In the genomic region with DNA sequence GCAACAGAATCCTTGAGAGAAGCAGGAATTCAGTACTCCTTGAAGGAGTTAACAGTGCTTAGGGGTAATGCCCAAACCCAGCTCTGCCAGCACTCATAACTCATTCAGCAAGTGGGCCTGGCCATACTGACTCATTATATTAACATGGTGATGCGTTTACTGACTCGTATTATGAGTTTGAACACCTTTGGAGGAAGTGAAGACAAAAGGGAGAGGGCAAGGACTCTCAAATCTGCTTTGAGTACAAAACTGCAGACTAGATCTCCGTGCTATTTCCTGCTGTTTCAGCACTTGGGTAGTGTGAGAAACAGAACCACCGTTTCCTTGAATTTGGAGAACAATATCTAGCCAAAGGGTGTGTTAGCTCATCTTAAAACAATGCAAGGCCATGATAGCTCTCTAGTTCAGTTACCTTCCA, we compare ENCODE assay signal across 9 cellular contexts. TPM values are rescaled to one million over a fixed set of nuclear protein-coding genes. Genes with fewer than 3 reads are reported as not detected.
DNase-seq lines count a peak whose midpoint lies in the region; ATAC-seq and TF ChIP-seq lines count a peak whose summit lies in the region.
"Had no signal": no experiment of that assay in that cellular context is flagged by ENCODE, and none has a peak within 500 bp of the region (broad histone marks: within the 10 kb centered on the region; RNA-seq: fewer than 3 reads in every experiment).

No MANE protein-coding gene starts in this region.

- CTCF ChIA-PET in SK-N-SH (lab: Yijun Ruan, JAX): interaction anchor here (1.3 to 1.7 kb wide), 2 partner anchors 8 to 152 kb away, joined by 3 to 5 read pairs; no protein-coding TSS in a partner anchor

- POLR2A ChIA-PET in SK-N-SH (lab: Yijun Ruan, JAX): no interaction called here

- no peak for TF ChIP-seq EP300 in SK-N-SH (IDR thresholded peaks at IDR 0.05; ENCODE audit: borderline replicate concordance in 1 of 2, low read depth in 1 of 2, low read length in 1 of 2)

- H2AFZ ChIP-seq in SK-N-SH (ENCODE audit: low read depth) (no peak overlapping the region; the same call in 1 of the 2 replicates), trophoblast cell (ENCODE audit: insufficient read depth, low read length, poor library complexity) (no peak overlapping the region)

- H3K27me3 ChIP-seq in SK-N-SH (ENCODE audit: insufficient read depth) (no peaks in the 10 kb centered on the region), trophoblast cell (ENCODE audit: insufficient read depth, low read length) (no peaks in the 10 kb centered on the region)
- H3K27me3 ChIP-seq: tibial artery had no signal

- H4K8ac ChIP-seq in trophoblast cell (ENCODE audit: low read depth, low read length): no peak overlapping the region

- ATAC-seq in GM19025 (IDR thresholded peaks at IDR 0.05; ENCODE audit: low read depth, unreplicated experiment) (peak; percentile 45), HG02852 (IDR thresholded peaks at IDR 0.05; ENCODE audit: unreplicated experiment) (peak; percentile 88), Right ventricle myocardium inferior (no peak)

- no peaks in the 10 kb centered on the region for H3K9me2 ChIP-seq in SK-N-SH

- H3K4me3 ChIP-seq in SK-N-SH (ENCODE audit: low read depth in 2 of 2, low read length in 1 of 2) (no peak overlapping the region), trophoblast cell (ENCODE audit: low read depth, low read length) (no peak overlapping the region)
- H3K4me3 ChIP-seq: tibial artery had no signal

- H3K18ac ChIP-seq in trophoblast cell (ENCODE audit: low read length): no peak overlapping the region

- H3K27ac ChIP-seq in SK-N-SH (ENCODE audit: low read depth in 2 of 2, low read length in 1 of 2): peak overlapping the region in 1 of 2 experiments; percentile 2; a peak in 1 of 4 replicates
- H3K27ac ChIP-seq in trophoblast cell (ENCODE audit: low read depth, low read length): no peak overlapping the region
- H3K27ac ChIP-seq: tibial artery had no signal

- intact Hi-C loops in Right ventricle myocardium inferior (cut with DNase I): no loop called here

- H3K9ac ChIP-seq in SK-N-SH (no peak overlapping the region), trophoblast cell (ENCODE audit: low read length) (no peak overlapping the region)

- H3K4me2 ChIP-seq in SK-N-SH (no peak overlapping the region), trophoblast cell (ENCODE audit: low read length) (peak overlapping the region; percentile 27)

- H3K79me1 ChIP-seq in trophoblast cell (ENCODE audit: low read length): no peaks in the 10 kb centered on the region

- H2BK5ac ChIP-seq in trophoblast cell (ENCODE audit: low read depth, low read length, poor library complexity): no peak overlapping the region

- H3K36me3 ChIP-seq in SK-N-SH (replicated peaks in 1 of 2; ENCODE audit: control insufficient read depth in 1 of 2, insufficient read depth in 2 of 2, low read length in 1 of 2) (peaks cover 6 to 7% of the 10 kb centered on the region in 2 experiments), trophoblast cell (ENCODE audit: control insufficient read depth in 1 of 2, insufficient read depth in 2 of 2, low read length in 2 of 2) (no peaks in the 10 kb centered on the region)
- H3K36me3 ChIP-seq: tibial artery had no signal

- no peak overlapping the region for H4K12ac ChIP-seq in trophoblast cell (ENCODE audit: low read depth, low read length)

- H4K20me1 ChIP-seq in SK-N-SH (ENCODE audit: insufficient read depth): no peaks in the 10 kb centered on the region

- DNase-seq in SK-N-SH: no peak
- DNase-seq in trophoblast cell: peak; percentile 7 to 55
- DNase-seq in Right ventricle myocardium inferior (ENCODE audit: missing footprints): no peak
- DNase-seq in SKM-1 treated with dmso at 0.1 percent for 144 hours (lab: John Stamatoyannopoulos, UW; ENCODE audit: unreplicated experiment): no peak
- no peak for DNase-seq in iPS-NIHi7 (ENCODE audit: extremely low spot score)
- DNase-seq: activated T-cell treated with anti-CD3 and anti-CD28 coated beads, Interleukin-2, amount 50 U/mL, for 48 hours; tibial artery had no signal

- no peak overlapping the region for H2BK120ac ChIP-seq in trophoblast cell (ENCODE audit: insufficient read depth, low read length, poor library complexity)

- no peak for TF ChIP-seq RAD21 in SK-N-SH (IDR thresholded peaks at IDR 0.05; ENCODE audit: low read length)

- H3F3A ChIP-seq in SK-N-SH (replicated peaks; ENCODE audit: insufficient read depth): peaks cover 17% of the 10 kb centered on the region

- H3K9me3 ChIP-seq in SK-N-SH: no peaks in the 10 kb centered on the region
- H3K9me3 ChIP-seq in trophoblast cell (ENCODE audit: insufficient read depth, low read depth, low read length): peaks cover 2% of the 10 kb centered on the region
- H3K9me3 ChIP-seq: tibial artery had no signal

- H4K91ac ChIP-seq in trophoblast cell (ENCODE audit: low read depth, low read length): no peak overlapping the region

- peaks cover 0 to 13% of the 10 kb centered on the region in 2 experiments; a peak in 1 of 4 replicates for H3K4me1 ChIP-seq in SK-N-SH (ENCODE audit: control insufficient read depth in 1 of 2, insufficient read depth in 2 of 2, low read depth in 1 of 2, low read length in 1 of 2)
- no peaks in the 10 kb centered on the region for H3K4me1 ChIP-seq in trophoblast cell (ENCODE audit: control insufficient read depth in 1 of 2, insufficient read depth in 2 of 2, low read length in 2 of 2)

- no peak overlapping the region for H3K4ac ChIP-seq in trophoblast cell (ENCODE audit: low read depth, low read length)

- no peak for TF ChIP-seq CTCF in SK-N-SH (IDR thresholded peaks at IDR 0.05)

- no peak overlapping the region for H3K14ac ChIP-seq in trophoblast cell (ENCODE audit: low read length)

- H3K79me2 ChIP-seq in SK-N-SH (ENCODE audit: insufficient read depth) (no peaks in the 10 kb centered on the region), trophoblast cell (ENCODE audit: control insufficient read depth, insufficient read depth, low read length, poor library complexity) (no peaks in the 10 kb centered on the region)

- 43% methylated on average over 4 of the region's 4 CpGs for WGBS in SK-N-SH (ENCODE audit: low lambda C conversion rate)
- no CpG with 5 or more reads among the region's 4 CpGs for WGBS in trophoblast cell (ENCODE audit: extremely low coverage, insufficient coverage, insufficient read length)

- no peak overlapping the region for H3K23ac ChIP-seq in trophoblast cell (ENCODE audit: low read length)

- H2BK12ac ChIP-seq in trophoblast cell (ENCODE audit: low read length): no peak overlapping the region

- H2AK5ac ChIP-seq in trophoblast cell (ENCODE audit: low read length): no peak overlapping the region

TF ChIP-seq in SK-N-SH, 30 proteins besides CTCF, POLR2A, EP300 and RAD21:
- TF ChIP-seq, protein P1, sequence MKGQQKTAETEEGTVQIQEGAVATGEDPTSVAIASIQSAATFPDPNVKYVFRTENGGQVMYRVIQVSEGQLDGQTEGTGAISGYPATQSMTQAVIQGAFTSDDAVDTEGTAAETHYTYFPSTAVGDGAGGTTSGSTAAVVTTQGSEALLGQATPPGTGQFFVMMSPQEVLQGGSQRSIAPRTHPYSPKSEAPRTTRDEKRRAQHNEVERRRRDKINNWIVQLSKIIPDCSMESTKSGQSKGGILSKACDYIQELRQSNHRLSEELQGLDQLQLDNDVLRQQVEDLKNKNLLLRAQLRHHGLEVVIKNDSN (IDR thresholded peaks at IDR 0.05; ENCODE audit: borderline replicate concordance, low read depth): no peak
- TF ChIP-seq, protein P2, sequence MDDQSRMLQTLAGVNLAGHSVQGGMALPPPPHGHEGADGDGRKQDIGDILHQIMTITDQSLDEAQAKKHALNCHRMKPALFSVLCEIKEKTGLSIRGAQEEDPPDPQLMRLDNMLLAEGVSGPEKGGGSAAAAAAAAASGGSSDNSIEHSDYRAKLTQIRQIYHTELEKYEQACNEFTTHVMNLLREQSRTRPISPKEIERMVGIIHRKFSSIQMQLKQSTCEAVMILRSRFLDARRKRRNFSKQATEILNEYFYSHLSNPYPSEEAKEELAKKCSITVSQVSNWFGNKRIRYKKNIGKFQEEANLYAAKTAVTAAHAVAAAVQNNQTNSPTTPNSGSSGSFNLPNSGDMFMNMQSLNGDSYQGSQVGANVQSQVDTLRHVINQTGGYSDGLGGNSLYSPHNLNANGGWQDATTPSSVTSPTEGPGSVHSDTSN (IDR thresholded peaks at IDR 0.05): peak; percentile 51

RNA-seq across cellular contexts. Expression of a gene that starts 30.8 kb away (rescaled TPM):
- 4.7 and 6.7 TPM in 2 replicates for polyA plus RNA-seq in SK-N-SH (2012; rRNA removed)
- 8.1 and 8.3 TPM in 2 replicates for polyA plus RNA-seq in SK-N-SH (2012; cell fraction: cytosol; rRNA removed)
- polyA plus RNA-seq in SK-N-SH (2012; cell fraction: nucleus; rRNA removed): 1.8 and 4.9 TPM in 2 replicates
- polyA plus RNA-seq in trophoblast cell (2013): 7.9 and 8.0 TPM in 2 replicates
- total RNA-seq in Right ventricle myocardium inferior: 0.89 TPM

Comparison
In these comparisons a context has a peak if more than half of its experiments do, and no peak if none do; other contexts are left out.
1. DNase-seq: peak in trophoblast cell (2 of 2); none in SK-N-SH (single experiment), Right ventricle myocardium inferior (single experiment), SKM-1 treated with dmso at 0.1 percent for 144 hours (single experiment) and iPS-NIHi7 (single experiment).